In genomic region chr10:12590682-12591642, GRCh38 we compare ENCODE assay signal across 17 cellular contexts.
DNase-seq lines count a peak whose midpoint lies in the region; ATAC-seq and TF ChIP-seq lines count a peak whose summit lies in the region.
"Had no signal": no experiment of that assay in that cellular context is flagged by ENCODE, and none has a peak within 500 bp of the region (broad histone marks: within the 10 kb centered on the region; RNA-seq: fewer than 3 reads in every experiment).

No MANE protein-coding gene starts in this region.

- no peaks in the 10 kb centered on the region for H3K36me3 ChIP-seq in CD4-positive, alpha-beta memory T cell (ENCODE audit: insufficient read depth, low read length)
- H3K36me3 ChIP-seq: left ventricle myocardium inferior, pancreas had no signal

- peak; percentile 57 for DNase-seq in NCI-H510A treated with DMSO at 0.1 percent for 48 hours (lab: John Stamatoyannopoulos, UW)
- DNase-seq in NCI-H510A (lab: John Stamatoyannopoulos, UW), result no peak
- no peak for DNase-seq in CD4-positive, alpha-beta memory T cell
- DNase-seq in NCI-H345 (lab: John Stamatoyannopoulos, UW), result peak; percentile 80
- DNase-seq in epithelial cell of esophagus (ENCODE audit: low read depth), result peak; percentile 38
- DNase-seq in GM10248 (ENCODE audit: extremely low spot score), result no peak
- no peak for DNase-seq in progenitor cell of endocrine pancreas (ENCODE audit: low spot score, unreplicated experiment)
- DNase-seq: activated B cell treated with CpG ODN at 0.5 μM for 24 hours; activated T-cell treated with anti-CD3 and anti-CD28 coated beads for 4 hours; foreskin melanocyte; left ventricle myocardium inferior; NCI-H526; pancreas; small intestine; stimulated activated naive CD4-positive, alpha-beta T cell treated with Interleukin-2 at 50 U/mL for 16 hours had no signal

- no peaks in the 10 kb centered on the region for H3K27me3 ChIP-seq in CD4-positive, alpha-beta memory T cell (ENCODE audit: insufficient read depth, low read length)
- H3K27me3 ChIP-seq: pancreas had no signal

- peak overlapping the region in 3 of 8 donors; percentile 9 to 51 (median 44) for H3K4me3 Mint-ChIP-seq in CD4-positive, alpha-beta memory T cell
- H3K4me3 Mint-ChIP-seq in progenitor cell of endocrine pancreas (ENCODE audit: low read depth), result no peak overlapping the region
- H3K4me3 Mint-ChIP-seq: activated B cell treated with CpG ODN at 0.5 μM for 24 hours had no signal

- POLR2A ChIA-PET in CD4-positive, alpha-beta memory T cell (lab: Charles Lee; ENCODE audit: partially characterized antibody), result interaction anchor here (1.0 to 1.9 kb wide), 2 partner anchors 15 to 27 kb away, joined by 3 to 8 read pairs; no protein-coding TSS in a partner anchor
- POLR2A ChIA-PET in GM10248 (lab: Yijun Ruan, JAX), result no interaction called here

- TF ChIP-seq CTCF in epithelial cell of esophagus (IDR thresholded peaks at IDR 0.05; ENCODE audit: insufficient read depth, low read depth, low read length, missing control alignments), result no peak
- no peak for TF ChIP-seq CTCF in GM10248 (IDR thresholded peaks at IDR 0.05; ENCODE audit: control extremely low read depth, extremely low read depth, low read depth, missing control alignments)
- TF ChIP-seq CTCF in progenitor cell of endocrine pancreas (IDR thresholded peaks at IDR 0.05; ENCODE audit: unreplicated experiment), result no peak

- ATAC-seq in HG03025 (IDR thresholded peaks at IDR 0.05; ENCODE audit: low FRiP score, unreplicated experiment), result no peak
- ATAC-seq: GM12878 had no signal

- H3K4me3 ChIP-seq in CD4-positive, alpha-beta memory T cell (ENCODE audit: low read length in 2 of 2), result no peak overlapping the region
- no peak overlapping the region for H3K4me3 ChIP-seq in epithelial cell of esophagus (ENCODE audit: low read length)
- H3K4me3 ChIP-seq: GM12878, left ventricle myocardium inferior, pancreas had no signal

- H3K27me3 Mint-ChIP-seq in CD4-positive, alpha-beta memory T cell, result no peaks in the 10 kb centered on the region
- peaks cover 4% of the 10 kb centered on the region for H3K27me3 Mint-ChIP-seq in progenitor cell of endocrine pancreas
- H3K27me3 Mint-ChIP-seq: activated B cell treated with CpG ODN at 0.5 μM for 24 hours had no signal

- peaks cover 55% of the 10 kb centered on the region for H3K4me1 ChIP-seq in CD4-positive, alpha-beta memory T cell (ENCODE audit: insufficient read depth, low read length)
- H3K4me1 ChIP-seq: left ventricle myocardium inferior, pancreas had no signal

- H3K4me1 Mint-ChIP-seq in CD4-positive, alpha-beta memory T cell, result peaks cover 68 to 95% (median 81%) of the 10 kb centered on the region in 4 donors
- H3K4me1 Mint-ChIP-seq in progenitor cell of endocrine pancreas (ENCODE audit: low read depth), result peaks cover 6% of the 10 kb centered on the region

- peaks cover 0 to 8% (median 2%) of the 10 kb centered on the region in 8 donors for H3K9me3 Mint-ChIP-seq in CD4-positive, alpha-beta memory T cell
- no peaks in the 10 kb centered on the region for H3K9me3 Mint-ChIP-seq in progenitor cell of endocrine pancreas (ENCODE audit: low read depth)
- H3K9me3 Mint-ChIP-seq: activated B cell treated with CpG ODN at 0.5 μM for 24 hours had no signal

- peaks cover 3 to 11% of the 10 kb centered on the region in 2 donors for H3K36me3 Mint-ChIP-seq in CD4-positive, alpha-beta memory T cell
- H3K36me3 Mint-ChIP-seq in progenitor cell of endocrine pancreas (ENCODE audit: insufficient read depth), result no peaks in the 10 kb centered on the region

- H3K27ac Mint-ChIP-seq in CD4-positive, alpha-beta memory T cell, result peak overlapping the region in 6 of 7 donors; percentile 53 to 88 (median 78)
- H3K27ac Mint-ChIP-seq in progenitor cell of endocrine pancreas, result no peak overlapping the region
- H3K27ac Mint-ChIP-seq: activated B cell treated with CpG ODN at 0.5 μM for 24 hours had no signal

- CTCF ChIA-PET in CD4-positive, alpha-beta memory T cell (lab: Charles Lee; ENCODE audit: partially characterized antibody), result interaction anchor here (1.2 to 1.6 kb wide), 4 partner anchors 43 to 395 kb away, joined by 3 read pairs; partner anchors contain the start of genes CDC123 and NUDT5
- CTCF ChIA-PET in GM10248 (lab: Yijun Ruan, JAX), result interaction anchor here (0.8 to 1.6 kb wide), 3 partner anchors 9 to 65 kb away, joined by 3 to 4 read pairs (median 3); no protein-coding TSS in a partner anchor

- H3K9me3 ChIP-seq in CD4-positive, alpha-beta memory T cell (ENCODE audit: control insufficient read depth in 1 of 2, low read length in 2 of 2), result no peaks in the 10 kb centered on the region
- H3K9me3 ChIP-seq: left ventricle myocardium inferior, pancreas had no signal

- intact Hi-C loops in CD4-positive, alpha-beta memory T cell (cut with micrococcal nuclease), result no loop called here

- no peak overlapping the region for H3K27ac ChIP-seq in CD4-positive, alpha-beta memory T cell (ENCODE audit: low read depth, low read length)
- H3K27ac ChIP-seq: left ventricle myocardium inferior, pancreas had no signal

Comparison
In these comparisons a context has a peak if more than half of its experiments do, and no peak if none do; other contexts are left out.
1. DNase-seq: peak in NCI-H510A treated with DMSO at 0.1 percent for 48 hours (single experiment), NCI-H345 (single experiment) and epithelial cell of esophagus (single experiment); none in NCI-H510A (single experiment), CD4-positive, alpha-beta memory T cell (0 of 5), GM10248 (single experiment) and progenitor cell of endocrine pancreas (single experiment).